Comparison of ENCODE assay signal across 22 cellular contexts in genomic region chr1:236536540-236536939, GRCh38. TPM values are rescaled to one million over a fixed set of nuclear protein-coding genes. Genes with fewer than 3 reads are reported as not detected.
DNase-seq lines count a peak whose midpoint lies in the region; ATAC-seq lines count a peak whose summit lies in the region.
"Had no signal": no experiment of that assay in that cellular context is flagged by ENCODE, and none has a peak within 500 bp of the region (broad histone marks: within the 10 kb centered on the region; RNA-seq: fewer than 3 reads in every experiment).

No MANE protein-coding gene starts in this region.

- H3K4me1 Mint-ChIP-seq in dendritic cell treated with granulocyte-macrophage colony-stimulating factor and Interleukin-4, amounts not matched to agents 40 ng/mL and 50 ng/mL, for 4 days (ENCODE audit: low read depth) = peaks cover 39% of the 10 kb centered on the region
- H3K4me1 Mint-ChIP-seq: nephron had no signal

- H3K9me3 Mint-ChIP-seq in dendritic cell treated with granulocyte-macrophage colony-stimulating factor and Interleukin-4, amounts not matched to agents 40 ng/mL and 50 ng/mL, for 4 days = no peaks in the 10 kb centered on the region
- H3K9me3 Mint-ChIP-seq: activated naive CD4-positive, alpha-beta T cell treated with anti-CD3 and anti-CD28 coated beads, Interleukin-2, amount 10 ng/mL, durations not matched to agents 7 days and 5 days; activated T-cell treated with anti-CD3 and anti-CD28 coated beads, Interleukin-2, amount 50 U/mL, for 72 hours; nephron; type B pancreatic cell had no signal

- no peak for ATAC-seq in Right ventricle myocardium superior (ENCODE audit: poor library complexity)
- ATAC-seq: activated T-cell treated with anti-CD3 and anti-CD28 coated beads, Interleukin-2, amount 50 U/mL, for 72 hours; gastrocnemius medialis; Right ventricle myocardium inferior; sciatic nerve had no signal

- H3K36me3 Mint-ChIP-seq in dendritic cell treated with granulocyte-macrophage colony-stimulating factor and Interleukin-4, amounts not matched to agents 40 ng/mL and 50 ng/mL, for 4 days (ENCODE audit: low read depth) = peaks cover 81% of the 10 kb centered on the region

- intact Hi-C loops in dendritic cell treated with granulocyte-macrophage colony-stimulating factor and Interleukin-4, amounts not matched to agents 40 ng/mL and 50 ng/mL, for 4 days (cut with micrococcal nuclease) = no loop called here
- intact Hi-C loops in Right ventricle myocardium superior (cut with DNase I) = loop anchor here (10.0 kb wide), 1 partner anchor 432 kb away; no protein-coding TSS in a partner anchor

- H3K27me3 Mint-ChIP-seq in dendritic cell treated with granulocyte-macrophage colony-stimulating factor and Interleukin-4, amounts not matched to agents 40 ng/mL and 50 ng/mL, for 4 days = no peaks in the 10 kb centered on the region
- H3K27me3 Mint-ChIP-seq: activated naive CD4-positive, alpha-beta T cell treated with anti-CD3 and anti-CD28 coated beads, Interleukin-2, amount 10 ng/mL, durations not matched to agents 7 days and 5 days; type B pancreatic cell had no signal

- H3K27ac Mint-ChIP-seq in dendritic cell treated with granulocyte-macrophage colony-stimulating factor and Interleukin-4, amounts not matched to agents 40 ng/mL and 50 ng/mL, for 4 days = peak overlapping the region; percentile 66
- H3K27ac Mint-ChIP-seq: nephron had no signal

- DNase-seq in DMS53 (lab: John Stamatoyannopoulos, UW) = peak; percentile 20
- DNase-seq in DMS53 treated with DMSO at 0.1 percent for 48 hours (lab: John Stamatoyannopoulos, UW; ENCODE audit: unreplicated experiment) = no peak
- peak; percentile 15 for DNase-seq in COLO668 (lab: John Stamatoyannopoulos, UW; ENCODE audit: unreplicated experiment)
- DNase-seq in NCI-H2029 treated with DMSO at 0.1 percent for 48 hours (lab: John Stamatoyannopoulos, UW) = peak; percentile 46
- DNase-seq in stimulated activated CD8-positive, alpha-beta memory T cell treated with anti-CD3 and anti-CD28 coated beads, Interleukin-4, amount 100 ng/mL, for 48 hours = no peak
- no peak for DNase-seq in activated naive CD4-positive, alpha-beta T cell treated with anti-CD3 and anti-CD28 coated beads, Interleukin-2, amount 50 U/mL, for 16 hours
- DNase-seq in Right ventricle myocardium superior = no peak
- DNase-seq: 8988T; activated CD4-positive, CD25-positive, alpha-beta regulatory T cell treated with anti-CD3 and anti-CD28 coated beads, Interleukin-2, amount 50 U/mL, for 72 hours; activated CD8-positive, alpha-beta memory T cell treated with anti-CD3 and anti-CD28 coated beads for 24 hours; activated naive CD4-positive, alpha-beta T cell treated with anti-CD3 and anti-CD28 coated beads, Interleukin-2, amount 10 ng/mL, durations not matched to agents 7 days and 5 days; activated T-cell treated with anti-CD3 and anti-CD28 coated beads, Interleukin-2, amount 50 U/mL, for 72 hours; effector CD8-positive, alpha-beta T cell; gastrocnemius medialis; IMR-90; NCI-H187; NCI-H524 treated with DMSO at 0.1 percent for 48 hours had no signal

- no peak overlapping the region for H3K4me3 Mint-ChIP-seq in dendritic cell treated with granulocyte-macrophage colony-stimulating factor and Interleukin-4, amounts not matched to agents 40 ng/mL and 50 ng/mL, for 4 days
- H3K4me3 Mint-ChIP-seq: activated naive CD4-positive, alpha-beta T cell treated with anti-CD3 and anti-CD28 coated beads, Interleukin-2, amount 10 ng/mL, durations not matched to agents 7 days and 5 days; activated T-cell treated with anti-CD3 and anti-CD28 coated beads, Interleukin-2, amount 50 U/mL, for 72 hours; nephron; type B pancreatic cell had no signal

RNA-seq across cellular contexts. Expression of gene LGALS8, which starts 12.8 kb away (rescaled TPM):
- 78.2 TPM for total RNA-seq in Right ventricle myocardium superior

Comparison
In these comparisons a context has a peak if more than half of its experiments do, and no peak if none do; other contexts are left out.
1. DNase-seq: peak in DMS53 (single experiment), COLO668 (single experiment) and NCI-H2029 treated with DMSO at 0.1 percent for 48 hours (single experiment); none in DMS53 treated with DMSO at 0.1 percent for 48 hours (single experiment), stimulated activated CD8-positive, alpha-beta memory T cell treated with anti-CD3 and anti-CD28 coated beads, Interleukin-4, amount 100 ng/mL, for 48 hours (single experiment), activated naive CD4-positive, alpha-beta T cell treated with anti-CD3 and anti-CD28 coated beads, Interleukin-2, amount 50 U/mL, for 16 hours (single experiment) and Right ventricle myocardium superior (single experiment).